In the genomic region with DNA sequence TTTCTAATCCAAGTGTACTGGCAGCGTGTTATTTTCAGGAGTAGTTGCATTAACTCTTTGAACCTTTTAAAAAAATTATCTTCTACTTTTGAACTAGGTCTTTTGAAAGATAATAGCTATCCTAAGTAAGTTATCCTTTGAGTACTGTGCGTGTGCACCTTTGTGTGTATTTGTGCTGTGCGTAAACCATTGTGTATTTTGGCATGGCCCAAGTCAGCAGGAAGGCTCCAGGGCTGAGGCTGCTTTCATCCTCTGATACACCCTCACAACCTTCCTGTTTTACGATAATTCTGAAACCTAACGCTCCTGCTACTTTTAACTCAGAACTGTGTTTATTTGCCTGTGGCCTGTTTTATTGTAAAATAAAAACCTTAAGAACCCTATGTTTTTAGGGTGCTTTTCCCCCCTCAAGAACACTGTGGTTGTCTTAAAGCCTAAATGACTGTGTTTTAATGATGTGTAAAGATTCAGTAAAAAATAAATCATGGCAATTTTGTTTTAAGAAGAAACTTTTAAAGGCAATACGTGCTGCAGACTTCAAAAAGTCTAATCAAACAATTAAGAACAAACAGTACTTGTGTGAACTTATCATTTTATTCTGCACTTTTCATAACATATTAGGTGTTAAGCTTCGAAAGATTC, we compare ENCODE assay signal across 12 cellular contexts. TPM values are rescaled to one million over a fixed set of nuclear protein-coding genes. Genes with fewer than 3 reads are reported as not detected.
DNase-seq lines count a peak whose midpoint lies in the region; ATAC-seq and TF ChIP-seq lines count a peak whose summit lies in the region.
"Had no signal": no experiment of that assay in that cellular context is flagged by ENCODE, and none has a peak within 500 bp of the region (broad histone marks: within the 10 kb centered on the region; RNA-seq: fewer than 3 reads in every experiment).

No MANE protein-coding gene starts in this region.

- no peak overlapping the region for H3K4me3 ChIP-seq in esophagus muscularis mucosa
- H3K4me3 ChIP-seq: breast epithelium had no signal

- no peaks in the 10 kb centered on the region for H3K9me3 ChIP-seq in esophagus muscularis mucosa
- H3K9me3 ChIP-seq: breast epithelium had no signal

- H3K4me1 Mint-ChIP-seq in memory B cell = peaks cover 38% of the 10 kb centered on the region

- no peaks in the 10 kb centered on the region for H3K27me3 ChIP-seq in esophagus muscularis mucosa
- H3K27me3 ChIP-seq: breast epithelium had no signal

- no peaks in the 10 kb centered on the region for H3K36me3 ChIP-seq in esophagus muscularis mucosa
- H3K36me3 ChIP-seq: breast epithelium had no signal

- H3K9me3 Mint-ChIP-seq in memory B cell = no peaks in the 10 kb centered on the region
- H3K9me3 Mint-ChIP-seq: activated CD4-positive, alpha-beta memory T cell treated with anti-CD3 and anti-CD28 coated beads for 36 hours had no signal

- H3K27ac ChIP-seq in esophagus muscularis mucosa (replicated peaks in 1 of 4) = no peak overlapping the region
- H3K27ac ChIP-seq: breast epithelium had no signal

- DNase-seq in COLO668 (lab: John Stamatoyannopoulos, UW; ENCODE audit: unreplicated experiment) (peak; percentile 33), SHP77 (lab: John Stamatoyannopoulos, UW) (peak; percentile 78), memory B cell (ENCODE audit: low spot score in 2 of 2) (no peak), esophagus muscularis mucosa (ENCODE audit: extremely low spot score) (no peak), activated gamma-delta T cell (lab: John Stamatoyannopoulos, UW) (no peak)
- DNase-seq: activated CD4-positive, alpha-beta memory T cell treated with anti-CD3 and anti-CD28 coated beads for 36 hours; naive thymus-derived CD8-positive, alpha-beta T cell; stimulated activated CD4-positive, alpha-beta T cell treated with anti-CD3 and anti-CD28 coated beads, Interleukin-2, amount 100 ng/mL, for 48 hours had no signal

- TF ChIP-seq POLR2A in esophagus muscularis mucosa (IDR thresholded peaks at IDR 0.05; ENCODE audit: low read depth) = no peak

- whole genome bisulfite sequencing in esophagus muscularis mucosa = 59% methylated on average over 7 of the region's 7 CpGs

- intact Hi-C loops in esophagus muscularis mucosa (cut with DNase I) = no loop called here

- peak overlapping the region; percentile 58 for H3K4me3 Mint-ChIP-seq in memory B cell
- H3K4me3 Mint-ChIP-seq: activated CD4-positive, alpha-beta memory T cell treated with anti-CD3 and anti-CD28 coated beads for 36 hours had no signal

- ATAC-seq in HG03108 (IDR thresholded peaks at IDR 0.05; ENCODE audit: unreplicated experiment) (peak; percentile 44), memory B cell (ENCODE audit: low read depth) (peak; percentile 66), HG02970 (IDR thresholded peaks at IDR 0.05; ENCODE audit: low FRiP score, unreplicated experiment) (no peak), GM21423 (IDR thresholded peaks at IDR 0.05; ENCODE audit: unreplicated experiment) (no peak)
- ATAC-seq: naive thymus-derived CD8-positive, alpha-beta T cell had no signal

- TF ChIP-seq EP300 in esophagus muscularis mucosa (IDR thresholded peaks at IDR 0.05) = no peak

- H3K4me1 ChIP-seq in esophagus muscularis mucosa = peaks cover 4 to 34% (median 13%) of the 10 kb centered on the region in 4 donors
- H3K4me1 ChIP-seq: breast epithelium had no signal

- peak overlapping the region; percentile 85 for H3K27ac Mint-ChIP-seq in memory B cell
- H3K27ac Mint-ChIP-seq: activated CD4-positive, alpha-beta memory T cell treated with anti-CD3 and anti-CD28 coated beads for 36 hours; naive thymus-derived CD8-positive, alpha-beta T cell had no signal

- H3K36me3 Mint-ChIP-seq in memory B cell = peaks cover 9% of the 10 kb centered on the region
- H3K36me3 Mint-ChIP-seq: activated CD4-positive, alpha-beta memory T cell treated with anti-CD3 and anti-CD28 coated beads for 36 hours; naive thymus-derived CD8-positive, alpha-beta T cell had no signal

- H3K27me3 Mint-ChIP-seq in memory B cell = no peaks in the 10 kb centered on the region
- H3K27me3 Mint-ChIP-seq: activated CD4-positive, alpha-beta memory T cell treated with anti-CD3 and anti-CD28 coated beads for 36 hours; naive thymus-derived CD8-positive, alpha-beta T cell had no signal

- no peak for TF ChIP-seq CTCF in esophagus muscularis mucosa (IDR thresholded peaks at IDR 0.05)

RNA-seq across cellular contexts. Expression of a gene that starts 57.5 kb away (rescaled TPM):
- 100 to 1,000 TPM in 2 of 4 donors, 10 to 100 TPM in 2; 63.0 to 130 (median 107) TPM for total RNA-seq in esophagus muscularis mucosa

Comparison
In these comparisons a context has a peak if more than half of its experiments do, and no peak if none do; other contexts are left out.
1. DNase-seq: peak in COLO668 (single experiment) and SHP77 (2 of 2); none in memory B cell (0 of 2), esophagus muscularis mucosa (single experiment) and activated gamma-delta T cell (single experiment).
2. ATAC-seq: peak in HG03108 (single experiment) and memory B cell (single experiment); none in HG02970 (single experiment) and GM21423 (single experiment).